ENCODE assay signal across 21 cellular contexts in genomic region chr2:74560591-74560990, GRCh38. TPM values are rescaled to one million over a fixed set of nuclear protein-coding genes. Genes with fewer than 3 reads are reported as not detected.
A peak's percentile ranks its signal among the peaks of the same experiment; 100 is the strongest.
DNase-seq lines count a peak whose midpoint lies in the region; ATAC-seq, FAIRE-seq and TF ChIP-seq lines count a peak whose summit lies in the region.
"Had no signal": no experiment of that assay in that cellular context is flagged by ENCODE, and none has a peak within 500 bp of the region (broad histone marks: within the 10 kb centered on the region; RNA-seq: fewer than 3 reads in every experiment).

No MANE protein-coding gene starts in this region.

- intact Hi-C loops in HepG2 (cut with micrococcal nuclease; ENCODE audit: unreplicated experiment), result no loop called here
- intact Hi-C loops in right lobe of liver (cut with DNase I), result no loop called here

- no peak for TF ChIP-seq RAD21 in HepG2 (CRISPR knock-in tag; IDR thresholded peaks at IDR 0.05)

- no peak for TF ChIP-seq POLR2A in HepG2 (IDR thresholded peaks at IDR 0.05; ENCODE audit: insufficient read depth in 1 of 2, low read depth in 2 of 2, low read length in 2 of 2)
- no peak for TF ChIP-seq POLR2A in right lobe of liver (IDR thresholded peaks at IDR 0.05)
- TF ChIP-seq POLR2A in upper lobe of left lung (IDR thresholded peaks at IDR 0.05), result no peak

- 8% methylated on average over 6 of the region's 6 CpGs for whole genome bisulfite sequencing in HepG2 (ENCODE audit: low lambda C conversion rate)
- WGBS in right lobe of liver (ENCODE audit: insufficient coverage, low coverage, low lambda C conversion rate, missing lambda C conversion rate), result 55% methylated on average over 4 of the region's 6 CpGs
- WGBS in upper lobe of left lung, 2 donors, result 66 to 68% methylated on average over 6 of the region's 6 CpGs

- H3K4me2 ChIP-seq in HepG2 (ENCODE audit: low read depth, low read length), result 0 out of 2 replicates have a peak overlapping the region, but pooled peaks have one; percentile 4

- peaks cover 13% of the 10 kb centered on the region for H3K4me1 Mint-ChIP-seq in WTC11
- H3K4me1 Mint-ChIP-seq: brain had no signal

- no peaks in the 10 kb centered on the region for H3K36me3 Mint-ChIP-seq in WTC11
- H3K36me3 Mint-ChIP-seq: brain had no signal

- H3K9me3 ChIP-seq in HepG2 (ENCODE audit: low read length) (no peaks in the 10 kb centered on the region), right lobe of liver (no peaks in the 10 kb centered on the region), upper lobe of left lung (no peaks in the 10 kb centered on the region)
- H3K9me3 ChIP-seq: SJSA1, tibial artery had no signal

- CTCF ChIA-PET in HepG2 (lab: Yijun Ruan, JAX; ENCODE audit: low intra/inter-chr PET ratio, low total read pairs) (no interaction called here), WTC11 (lab: Charles Lee) (interaction anchor here (1.0 to 1.6 kb wide), 4 partner anchors 12 to 88 kb away, joined by 3 to 8 read pairs (median 4); partner anchors contain the start of gene MRPL53)

- TF ChIP-seq CTCF in HepG2 (CRISPR knock-in tag; IDR thresholded peaks at IDR 0.05) (no peak), right lobe of liver (IDR thresholded peaks at IDR 0.05) (no peak), WTC11 (IDR thresholded peaks at IDR 0.05) (no peak), upper lobe of left lung (IDR thresholded peaks at IDR 0.05) (no peak)

- no peaks in the 10 kb centered on the region for H4K20me1 ChIP-seq in HepG2 (ENCODE audit: insufficient read depth, low read length)

- H3K9ac ChIP-seq in HepG2 (ENCODE audit: insufficient read depth, low read depth, low read length), result no peak overlapping the region

- no peaks in the 10 kb centered on the region for H3K36me3 ChIP-seq in HepG2 (replicated peaks in 1 of 2; ENCODE audit: control insufficient read depth in 1 of 2, insufficient read depth in 2 of 2, low read length in 2 of 2)
- no peaks in the 10 kb centered on the region for H3K36me3 ChIP-seq in right lobe of liver
- H3K36me3 ChIP-seq in upper lobe of left lung, result peaks cover 0 to 9% (median 7%) of the 10 kb centered on the region in 4 donors

- POLR2A ChIA-PET in HepG2 (lab: Yijun Ruan, JAX) (no interaction called here), WTC11 (lab: Charles Lee) (interaction anchor here (0.6 kb wide), 1 partner anchor 21 kb away, joined by 3 read pairs; no protein-coding TSS in a partner anchor)

- no peak for FAIRE-seq in HepG2 (lab: Jason Lieb, UNC)
- FAIRE-seq: small intestine had no signal

- H3K27ac ChIP-seq in HepG2 (ENCODE audit: extremely low read length, insufficient read depth, low read length) (no peak overlapping the region), right lobe of liver (no peak overlapping the region), upper lobe of left lung (no peak overlapping the region)
- H3K27ac ChIP-seq: SJSA1, tibial artery had no signal

- no peak for DNase-seq in HepG2 (ENCODE audit: low spot score)
- DNase-seq in right lobe of liver, result no peak
- no peak for DNase-seq in WTC11 (ENCODE audit: low spot score)
- peak; percentile 77 for DNase-seq in islet precursor cell
- no peak for DNase-seq in AG08396 (ENCODE audit: low spot score)
- no peak for DNase-seq in stimulated activated CD4-positive, alpha-beta T cell treated with anti-CD3 and anti-CD28 coated beads, Interleukin-2, amount 100 ng/mL, for 48 hours
- DNase-seq in upper lobe of left lung, result no peak
- DNase-seq: activated CD4-positive, alpha-beta T cell treated with anti-CD3 and anti-CD28 coated beads for 48 hours; activated naive CD4-positive, alpha-beta T cell treated with anti-CD3 and anti-CD28 coated beads for 36 hours; DMS153; NCI-H2081; small intestine; T-helper 9 cell; tibial artery had no signal

- no peak overlapping the region for H2AFZ ChIP-seq in HepG2 (ENCODE audit: low read length)

- TF ChIP-seq EP300 in HepG2 (IDR thresholded peaks at IDR 0.05; ENCODE audit: low read depth in 2 of 2, low read length in 2 of 2) (no peak), HepG2 (CRISPR knock-in tag; IDR thresholded peaks at IDR 0.05; ENCODE audit: borderline replicate concordance) (no peak), upper lobe of left lung (IDR thresholded peaks at IDR 0.05) (no peak)

- no peak overlapping the region for H3K4me3 Mint-ChIP-seq in WTC11
- H3K4me3 Mint-ChIP-seq: activated naive CD4-positive, alpha-beta T cell treated with anti-CD3 and anti-CD28 coated beads for 36 hours; IgD-negative memory B cell had no signal

- in situ Hi-C loops in HepG2 (cut with HindIII; ENCODE audit: extremely low pct_ligation_motif_present, low pct_unique_long_range_greater_than_20kb), result no loop called here

- ATAC-seq in HepG2 (peak; percentile 14), right lobe of liver (no peak), WTC11 (peak; percentile 19; the same call in 1 of the 2 replicates), HG03342 (IDR thresholded peaks at IDR 0.05; ENCODE audit: unreplicated experiment) (no peak), upper lobe of left lung (ENCODE audit: low FRiP score in 2 of 2) (no peak)
- ATAC-seq: esophagus mucosa had no signal

- no peaks in the 10 kb centered on the region for H3K9me3 Mint-ChIP-seq in WTC11
- H3K9me3 Mint-ChIP-seq: activated naive CD4-positive, alpha-beta T cell treated with anti-CD3 and anti-CD28 coated beads for 36 hours; IgD-negative memory B cell had no signal

- no TSS peak for BruUV-seq in HepG2 (replicated peaks; lab: Mats Ljungman, UMichigan)

- H3K79me2 ChIP-seq in HepG2 (ENCODE audit: insufficient read depth, low read length), result no peaks in the 10 kb centered on the region

- H3K4me1 ChIP-seq in HepG2 (ENCODE audit: insufficient read depth, low read length) (peaks cover 19% of the 10 kb centered on the region), right lobe of liver (no peaks in the 10 kb centered on the region), upper lobe of left lung (peaks cover under 1 to 12% (median 3%) of the 10 kb centered on the region in 4 donors)

- H3K4me3 ChIP-seq in HepG2 (replicated peaks in 1 of 3; ENCODE audit: insufficient read depth in 1 of 3, low read depth in 2 of 3, low read length in 3 of 3) (no peak overlapping the region), right lobe of liver (no peak overlapping the region), upper lobe of left lung (no peak overlapping the region)
- H3K4me3 ChIP-seq: SJSA1, tibial artery had no signal

- peaks cover 60% of the 10 kb centered on the region for H3K27me3 Mint-ChIP-seq in WTC11 (ENCODE audit: low read depth)

- H3K27ac Mint-ChIP-seq in WTC11, result no peak overlapping the region
- H3K27ac Mint-ChIP-seq: activated naive CD4-positive, alpha-beta T cell treated with anti-CD3 and anti-CD28 coated beads for 36 hours; brain had no signal

- peaks cover 4 to 52% of the 10 kb centered on the region in 2 experiments; a peak in 4 of 5 replicates for H3K27me3 ChIP-seq in HepG2 (ENCODE audit: control insufficient read depth in 1 of 2, insufficient read depth in 2 of 2, low read length in 2 of 2)
- H3K27me3 ChIP-seq in right lobe of liver, result no peaks in the 10 kb centered on the region
- no peaks in the 10 kb centered on the region for H3K27me3 ChIP-seq in upper lobe of left lung
- H3K27me3 ChIP-seq: SJSA1, tibial artery had no signal

RNA-seq across cellular contexts. Expression of gene DOK1, which starts 6.1 kb away (rescaled TPM):
- 0.53 and 0.66 TPM in 2 replicates for total RNA-seq in HepG2 (2016; rRNA removed; fragmentation: Illumina TruSeq; extraction: Trizol)
- 0.20 and 0.26 TPM in 2 replicates for total RNA-seq in HepG2 (2016; cell fraction: cytosol; rRNA removed; fragmentation: Illumina TruSeq; extraction: Trizol; ENCODE audit: low read depth)
- total RNA-seq in HepG2 (2016; cell fraction: insoluble cytoplasmic fraction; rRNA removed; fragmentation: Illumina TruSeq; extraction: Trizol), result 0.73 and 0.74 TPM in 2 replicates
- total RNA-seq in HepG2 (2016; cell fraction: membrane; rRNA removed; fragmentation: Illumina TruSeq; extraction: Trizol), result 0.46 and 0.79 TPM in 2 replicates
- total RNA-seq in HepG2 (2016; cell fraction: nucleus; rRNA removed; fragmentation: Illumina TruSeq; extraction: Trizol), result 0.34 and 0.87 TPM in 2 replicates
- polyA plus RNA-seq in HepG2 (2011; rRNA removed), result 0.74 and 0.84 TPM in 2 replicates
- 0.74 and 0.95 TPM in 2 replicates for polyA plus RNA-seq in HepG2 (2011; cell fraction: cytosol; rRNA removed)
- 0.97 and 1.7 TPM in 2 replicates for polyA plus RNA-seq in HepG2 (2011; cell fraction: nucleus; rRNA removed)
- polyA plus RNA-seq in HepG2 (2012), result 1.3 and 1.6 TPM in 2 replicates
- polyA plus RNA-seq in HepG2 (2016; cell fraction: cytosol; fragmentation: Illumina TruSeq; extraction: Trizol; ENCODE audit: low read depth), result 0.22 and 0.43 TPM in 2 replicates
- polyA plus RNA-seq in HepG2 (2016; cell fraction: insoluble cytoplasmic fraction; fragmentation: Illumina TruSeq; extraction: Trizol; ENCODE audit: low read depth), result 0.35 and 0.96 TPM in 2 replicates
- polyA plus RNA-seq in HepG2 (2016; cell fraction: membrane; fragmentation: Illumina TruSeq; extraction: Trizol; ENCODE audit: low read depth), result 0.50 and 0.79 TPM in 2 replicates
- polyA plus RNA-seq in HepG2 (2016; cell fraction: nucleus; fragmentation: Illumina TruSeq; extraction: Trizol; ENCODE audit: insufficient read depth, low read depth), result 0.36 and 0.63 TPM in 2 replicates
- 1.5 and 3.0 TPM in 2 replicates for polyA minus RNA-seq in HepG2 (2011; rRNA and poly(A)+ RNA removed; ENCODE audit: low replicate concordance)
- polyA minus RNA-seq in HepG2 (2011; cell fraction: cytosol; rRNA and poly(A)+ RNA removed), result 0.40 and 0.62 TPM in 2 replicates
- 0.64 and 1.4 TPM in 2 replicates for polyA minus RNA-seq in HepG2 (2011; cell fraction: nucleus; rRNA and poly(A)+ RNA removed)
- total RNA-seq in right lobe of liver, result 1 to 10 TPM; 1.9 to 3.7 (median 3.2) TPM
- total RNA-seq in WTC11 (2021), result 15.3 to 16.9 TPM (median 15.9 TPM) in 3 replicates
- 10 to 100 TPM; 13.7 to 49.2 (median 38.0) TPM for total RNA-seq in upper lobe of left lung

RNA-seq across cellular contexts. Expression of gene LOXL3, which starts 6.8 kb away (rescaled TPM):
- total RNA-seq in HepG2 (2016; rRNA removed; fragmentation: Illumina TruSeq; extraction: Trizol) (0.39 and 0.55 TPM in 2 replicates), right lobe of liver (1 to 10 TPM in 5 of 6 experiments, under 1 TPM in 1; 0.92 to 3.3 (median 1.8) TPM), WTC11 (2021) (21.1 to 27.2 TPM (median 23.9 TPM) in 3 replicates), upper lobe of left lung (10 to 100 TPM in 3 of 6 donors, 1 to 10 TPM in 3; 3.6 to 28.3 (median 10.3) TPM)
- not detected in 2 replicates for total RNA-seq in HepG2 (2016; cell fraction: cytosol; rRNA removed; fragmentation: Illumina TruSeq; extraction: Trizol; ENCODE audit: low read depth)
- total RNA-seq in HepG2 (2016; cell fraction: insoluble cytoplasmic fraction; rRNA removed; fragmentation: Illumina TruSeq; extraction: Trizol), result 0.36 and 0.82 TPM in 2 replicates
- total RNA-seq in HepG2 (2016; cell fraction: membrane; rRNA removed; fragmentation: Illumina TruSeq; extraction: Trizol), result 0.09 and 0.10 TPM in 2 replicates
- total RNA-seq in HepG2 (2016; cell fraction: nucleus; rRNA removed; fragmentation: Illumina TruSeq; extraction: Trizol), result 0.60 and 0.84 TPM in 2 replicates
- polyA plus RNA-seq in HepG2 (2011; rRNA removed), result 6.5 and 7.2 TPM in 2 replicates
- polyA plus RNA-seq in HepG2 (2011; cell fraction: cytosol; rRNA removed), result 6.0 and 6.6 TPM in 2 replicates
- 9.6 and 11.7 TPM in 2 replicates for polyA plus RNA-seq in HepG2 (2011; cell fraction: nucleus; rRNA removed)
- polyA plus RNA-seq in HepG2 (2012), result 4.3 and 13.1 TPM in 2 replicates
- 0.19 TPM in 1 of 2 replicates, not detected in the other for polyA plus RNA-seq in HepG2 (2016; cell fraction: cytosol; fragmentation: Illumina TruSeq; extraction: Trizol; ENCODE audit: low read depth)
- polyA plus RNA-seq in HepG2 (2016; cell fraction: insoluble cytoplasmic fraction; fragmentation: Illumina TruSeq; extraction: Trizol; ENCODE audit: low read depth), result 0.13 and 0.20 TPM in 2 replicates
- polyA plus RNA-seq in HepG2 (2016; cell fraction: membrane; fragmentation: Illumina TruSeq; extraction: Trizol; ENCODE audit: low read depth), result 0.07 and 0.14 TPM in 2 replicates
- polyA plus RNA-seq in HepG2 (2016; cell fraction: nucleus; fragmentation: Illumina TruSeq; extraction: Trizol; ENCODE audit: insufficient read depth, low read depth), result 1.2 and 1.6 TPM in 2 replicates
- 0.72 and 6.0 TPM in 2 replicates for polyA minus RNA-seq in HepG2 (2011; rRNA and poly(A)+ RNA removed; ENCODE audit: low replicate concordance)
- polyA minus RNA-seq in HepG2 (2011; cell fraction: cytosol; rRNA and poly(A)+ RNA removed), result 1.9 and 5.7 TPM in 2 replicates
- polyA minus RNA-seq in HepG2 (2011; cell fraction: nucleus; rRNA and poly(A)+ RNA removed), result 4.0 TPM in 2 replicates

RNA-seq across cellular contexts. Expression of gene HTRA2, which starts 30.9 kb away (rescaled TPM):
- total RNA-seq in HepG2 (2016; rRNA removed; fragmentation: Illumina TruSeq; extraction: Trizol) (37.0 and 47.7 TPM in 2 replicates), right lobe of liver (10 to 100 TPM; 12.3 to 20.3 (median 15.2) TPM), WTC11 (2021) (25.6 to 30.0 TPM (median 26.8 TPM) in 3 replicates), upper lobe of left lung (10 to 100 TPM; 11.8 to 36.9 (median 27.2) TPM)
- total RNA-seq in HepG2 (2016; cell fraction: cytosol; rRNA removed; fragmentation: Illumina TruSeq; extraction: Trizol; ENCODE audit: low read depth), result 13.0 and 16.0 TPM in 2 replicates
- total RNA-seq in HepG2 (2016; cell fraction: insoluble cytoplasmic fraction; rRNA removed; fragmentation: Illumina TruSeq; extraction: Trizol), result 32.1 and 51.7 TPM in 2 replicates
- 24.9 and 25.2 TPM in 2 replicates for total RNA-seq in HepG2 (2016; cell fraction: membrane; rRNA removed; fragmentation: Illumina TruSeq; extraction: Trizol)
- 34.3 and 38.8 TPM in 2 replicates for total RNA-seq in HepG2 (2016; cell fraction: nucleus; rRNA removed; fragmentation: Illumina TruSeq; extraction: Trizol)
- 50.3 and 56.1 TPM in 2 replicates for polyA plus RNA-seq in HepG2 (2011; rRNA removed)
- 53.8 and 61.4 TPM in 2 replicates for polyA plus RNA-seq in HepG2 (2011; cell fraction: cytosol; rRNA removed)
- polyA plus RNA-seq in HepG2 (2011; cell fraction: nucleus; rRNA removed), result 92.9 and 109 TPM in 2 replicates
- polyA plus RNA-seq in HepG2 (2012), result 40.6 and 45.3 TPM in 2 replicates
- 12.6 and 14.4 TPM in 2 replicates for polyA plus RNA-seq in HepG2 (2016; cell fraction: cytosol; fragmentation: Illumina TruSeq; extraction: Trizol; ENCODE audit: low read depth)
- 35.6 and 37.4 TPM in 2 replicates for polyA plus RNA-seq in HepG2 (2016; cell fraction: insoluble cytoplasmic fraction; fragmentation: Illumina TruSeq; extraction: Trizol; ENCODE audit: low read depth)
- polyA plus RNA-seq in HepG2 (2016; cell fraction: membrane; fragmentation: Illumina TruSeq; extraction: Trizol; ENCODE audit: low read depth), result 20.3 and 20.9 TPM in 2 replicates
- polyA plus RNA-seq in HepG2 (2016; cell fraction: nucleus; fragmentation: Illumina TruSeq; extraction: Trizol; ENCODE audit: insufficient read depth, low read depth), result 59.5 and 59.8 TPM in 2 replicates
- polyA minus RNA-seq in HepG2 (2011; rRNA and poly(A)+ RNA removed; ENCODE audit: low replicate concordance), result 72.4 and 106 TPM in 2 replicates
- 20.8 and 28.5 TPM in 2 replicates for polyA minus RNA-seq in HepG2 (2011; cell fraction: cytosol; rRNA and poly(A)+ RNA removed)
- 35.9 and 51.6 TPM in 2 replicates for polyA minus RNA-seq in HepG2 (2011; cell fraction: nucleus; rRNA and poly(A)+ RNA removed)

RNA-seq across cellular contexts. Expression of gene AUP1, which starts 31.1 kb away (rescaled TPM):
- total RNA-seq in HepG2 (2016; rRNA removed; fragmentation: Illumina TruSeq; extraction: Trizol) (67.0 and 174 TPM in 2 replicates), right lobe of liver (100 to 1,000 TPM in 1 of 6 experiments, 10 to 100 TPM in 5; 64.6 to 109 (median 80.4) TPM), WTC11 (2021) (78.1 to 84.9 TPM (median 80.9 TPM) in 3 replicates), upper lobe of left lung (100 to 1,000 TPM in 4 of 6 donors, 10 to 100 TPM in 2; 93.4 to 337 (median 125) TPM)
- total RNA-seq in HepG2 (2016; cell fraction: cytosol; rRNA removed; fragmentation: Illumina TruSeq; extraction: Trizol; ENCODE audit: low read depth), result 95.5 and 114 TPM in 2 replicates
- 65.6 and 181 TPM in 2 replicates for total RNA-seq in HepG2 (2016; cell fraction: insoluble cytoplasmic fraction; rRNA removed; fragmentation: Illumina TruSeq; extraction: Trizol)
- 120 and 144 TPM in 2 replicates for total RNA-seq in HepG2 (2016; cell fraction: membrane; rRNA removed; fragmentation: Illumina TruSeq; extraction: Trizol)
- total RNA-seq in HepG2 (2016; cell fraction: nucleus; rRNA removed; fragmentation: Illumina TruSeq; extraction: Trizol), result 197 and 227 TPM in 2 replicates
- 267 and 291 TPM in 2 replicates for polyA plus RNA-seq in HepG2 (2011; rRNA removed)
- polyA plus RNA-seq in HepG2 (2011; cell fraction: cytosol; rRNA removed), result 214 and 249 TPM in 2 replicates
- polyA plus RNA-seq in HepG2 (2011; cell fraction: nucleus; rRNA removed), result 1,050 and 1,263 TPM in 2 replicates
- polyA plus RNA-seq in HepG2 (2012), result 138 and 140 TPM in 2 replicates
- 118 and 134 TPM in 2 replicates for polyA plus RNA-seq in HepG2 (2016; cell fraction: cytosol; fragmentation: Illumina TruSeq; extraction: Trizol; ENCODE audit: low read depth)
- 70.3 and 84.7 TPM in 2 replicates for polyA plus RNA-seq in HepG2 (2016; cell fraction: insoluble cytoplasmic fraction; fragmentation: Illumina TruSeq; extraction: Trizol; ENCODE audit: low read depth)
- 127 and 139 TPM in 2 replicates for polyA plus RNA-seq in HepG2 (2016; cell fraction: membrane; fragmentation: Illumina TruSeq; extraction: Trizol; ENCODE audit: low read depth)
- polyA plus RNA-seq in HepG2 (2016; cell fraction: nucleus; fragmentation: Illumina TruSeq; extraction: Trizol; ENCODE audit: insufficient read depth, low read depth), result 543 and 555 TPM in 2 replicates
- 211 and 273 TPM in 2 replicates for polyA minus RNA-seq in HepG2 (2011; rRNA and poly(A)+ RNA removed; ENCODE audit: low replicate concordance)
- 79.8 and 82.9 TPM in 2 replicates for polyA minus RNA-seq in HepG2 (2011; cell fraction: cytosol; rRNA and poly(A)+ RNA removed)
- polyA minus RNA-seq in HepG2 (2011; cell fraction: nucleus; rRNA and poly(A)+ RNA removed), result 199 and 204 TPM in 2 replicates

RNA-seq across cellular contexts. Expression of gene DQX1, which starts 34.6 kb away (rescaled TPM):
- total RNA-seq in HepG2 (2016; rRNA removed; fragmentation: Illumina TruSeq; extraction: Trizol) (23.9 and 27.6 TPM in 2 replicates), right lobe of liver (not detected), WTC11 (2021) (1.2 to 1.9 TPM (median 1.3 TPM) in 3 replicates), upper lobe of left lung (under 1 TPM in 3 of 6 donors, not detected in 3; 0.26 to 0.37 (median 0.33) TPM)
- total RNA-seq in HepG2 (2016; cell fraction: cytosol; rRNA removed; fragmentation: Illumina TruSeq; extraction: Trizol; ENCODE audit: low read depth), result 2.6 and 3.3 TPM in 2 replicates
- total RNA-seq in HepG2 (2016; cell fraction: insoluble cytoplasmic fraction; rRNA removed; fragmentation: Illumina TruSeq; extraction: Trizol), result 22.2 and 26.8 TPM in 2 replicates
- 5.5 and 6.0 TPM in 2 replicates for total RNA-seq in HepG2 (2016; cell fraction: membrane; rRNA removed; fragmentation: Illumina TruSeq; extraction: Trizol)
- 33.6 and 38.9 TPM in 2 replicates for total RNA-seq in HepG2 (2016; cell fraction: nucleus; rRNA removed; fragmentation: Illumina TruSeq; extraction: Trizol)
- polyA plus RNA-seq in HepG2 (2011; rRNA removed), result 72.9 and 89.8 TPM in 2 replicates
- polyA plus RNA-seq in HepG2 (2011; cell fraction: cytosol; rRNA removed), result 26.2 and 34.1 TPM in 2 replicates
- 328 and 444 TPM in 2 replicates for polyA plus RNA-seq in HepG2 (2011; cell fraction: nucleus; rRNA removed)
- 18.7 and 45.3 TPM in 2 replicates for polyA plus RNA-seq in HepG2 (2012)
- polyA plus RNA-seq in HepG2 (2016; cell fraction: cytosol; fragmentation: Illumina TruSeq; extraction: Trizol; ENCODE audit: low read depth), result 1.8 and 2.4 TPM in 2 replicates
- 24.5 and 26.6 TPM in 2 replicates for polyA plus RNA-seq in HepG2 (2016; cell fraction: insoluble cytoplasmic fraction; fragmentation: Illumina TruSeq; extraction: Trizol; ENCODE audit: low read depth)
- polyA plus RNA-seq in HepG2 (2016; cell fraction: membrane; fragmentation: Illumina TruSeq; extraction: Trizol; ENCODE audit: low read depth), result 3.1 and 3.3 TPM in 2 replicates
- 74.4 and 79.7 TPM in 2 replicates for polyA plus RNA-seq in HepG2 (2016; cell fraction: nucleus; fragmentation: Illumina TruSeq; extraction: Trizol; ENCODE audit: insufficient read depth, low read depth)
- polyA minus RNA-seq in HepG2 (2011; rRNA and poly(A)+ RNA removed; ENCODE audit: low replicate concordance), result 0.37 and 58.7 TPM in 2 replicates
- polyA minus RNA-seq in HepG2 (2011; cell fraction: cytosol; rRNA and poly(A)+ RNA removed), result 15.7 and 18.8 TPM in 2 replicates
- polyA minus RNA-seq in HepG2 (2011; cell fraction: nucleus; rRNA and poly(A)+ RNA removed), result 68.4 and 72.2 TPM in 2 replicates
- total RNA-seq: dermis microvascular lymphatic vessel endothelial cell, posterior vena cava, SJSA1 had no signal

Comparison
In these comparisons a context has a peak if more than half of its experiments do, and no peak if none do; other contexts are left out.
1. ATAC-seq: peak in HepG2 (single experiment) and WTC11 (single experiment); none in right lobe of liver (0 of 4), HG03342 (single experiment) and upper lobe of left lung (0 of 2).